ENCODE assay signal across 21 cellular contexts in the genomic region with DNA sequence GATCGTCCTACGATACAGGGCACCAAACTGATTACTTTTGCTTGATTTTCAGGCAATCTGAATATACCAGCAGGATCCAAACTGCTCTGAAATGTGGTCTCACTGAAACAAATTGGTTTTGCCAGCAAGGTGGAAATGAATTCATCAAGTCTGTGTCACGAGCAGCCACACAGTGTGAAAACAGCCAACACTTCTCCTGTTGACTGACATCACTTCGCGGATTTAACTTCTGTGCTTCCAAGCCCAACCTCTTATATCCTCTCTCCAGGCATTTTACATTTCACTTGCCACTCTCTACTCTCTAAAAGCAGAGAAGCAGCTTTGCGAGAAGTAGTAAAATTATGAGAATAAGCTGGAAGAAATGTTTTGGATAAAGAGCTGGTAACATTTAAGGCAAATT.
"Had no signal": no experiment of that assay in that cellular context is flagged by ENCODE, and none has a peak within 500 bp of the region (broad histone marks: within the 10 kb centered on the region; RNA-seq: fewer than 3 reads in every experiment).

No MANE protein-coding gene starts in this region.

- H3K4me1 ChIP-seq: SJCRH30 had no signal

- H3K4me3 ChIP-seq: SJCRH30 had no signal

- DNase-seq: KBM-7, MV-4-11, NCI-H1048, NCI-H1105, NCI-H1417, NCI-H1436 treated with DMSO at 0.1 percent for 48 hours, NCI-H1694, NCI-H1930, NCI-H2081 treated with DMSO at 0.1 percent for 48 hours, NCI-H2171, NCI-H226, NCI-H446, NCI-H510A, NCI-H524 treated with DMSO at 0.1 percent for 48 hours, NCI-H69, NCI-H774, RPMI8226, SHP77 treated with DMSO at 0.1 percent for 48 hours, SJCRH30 had no signal

- ATAC-seq: SK-N-SH treated with all-trans-retinoic acid at 6 μM for 48 hours had no signal

- H3K27ac ChIP-seq: HL-60, SJCRH30 had no signal

- H3K27me3 ChIP-seq: SJCRH30 had no signal

- H3K36me3 ChIP-seq: SJCRH30 had no signal

- H3K9me3 ChIP-seq: SJCRH30 had no signal
